In the genomic region with DNA sequence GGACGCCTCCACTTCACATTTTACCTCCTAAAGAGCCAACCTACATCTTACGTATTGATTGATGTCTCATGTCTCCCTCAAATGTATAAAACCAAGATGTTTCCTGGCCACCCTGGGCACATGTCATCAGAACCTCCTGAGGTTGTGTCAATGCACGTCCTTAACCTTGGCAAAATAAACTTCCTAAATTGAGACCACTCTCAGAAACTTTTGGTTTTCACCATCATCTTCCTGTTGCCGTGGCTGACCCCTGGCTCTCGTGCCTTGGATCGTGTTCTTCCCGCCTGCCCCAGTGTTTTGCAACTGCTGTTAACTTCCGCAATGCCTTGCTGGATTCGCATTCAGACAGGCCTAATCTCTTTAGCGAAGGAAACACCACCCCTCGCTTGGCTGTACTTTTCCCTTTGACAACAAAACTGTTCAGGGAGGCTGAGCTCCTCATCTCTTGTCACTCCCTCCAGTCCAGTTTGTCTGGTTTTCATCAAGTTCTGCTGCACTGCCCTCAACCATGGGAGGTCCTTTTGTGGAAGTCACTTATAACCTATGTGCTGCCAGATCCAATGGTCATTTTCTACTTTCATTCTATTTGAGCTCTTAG, we compare ENCODE assay signal across 7 cellular contexts. TPM values are rescaled to one million over a fixed set of nuclear protein-coding genes. Genes with fewer than 3 reads are reported as not detected.
DNase-seq lines count a peak whose midpoint lies in the region; ATAC-seq and TF ChIP-seq lines count a peak whose summit lies in the region.

No MANE protein-coding gene starts in this region.

- TF ChIP-seq EP300 in stomach (IDR thresholded peaks at IDR 0.05): no peak

- H3K4me3 Mint-ChIP-seq in activated naive CD8-positive, alpha-beta T cell: peak overlapping the region; percentile 77
- peak overlapping the region; percentile 82 to 92 (median 85) for H3K4me3 Mint-ChIP-seq in immature natural killer cell

- no peaks in the 10 kb centered on the region for H3K36me3 Mint-ChIP-seq in activated naive CD8-positive, alpha-beta T cell
- H3K36me3 Mint-ChIP-seq in immature natural killer cell: no peaks in the 10 kb centered on the region

- DNase-seq in LNCaP clone FGC (ENCODE audit: low read depth) (peak; percentile 67), immature natural killer cell (no peak), stomach (peak; percentile 43)
- DNase-seq in activated CD4-positive, alpha-beta T cell treated with anti-CD3 and anti-CD28 coated beads for 1 hour: no peak

- TF ChIP-seq CTCF in LNCaP clone FGC (IDR thresholded peaks at IDR 0.05; ENCODE audit: control insufficient read depth, extremely low read depth, insufficient read depth) (no peak), stomach (IDR thresholded peaks at IDR 0.05) (no peak)

- H3K4me1 Mint-ChIP-seq in activated naive CD8-positive, alpha-beta T cell (ENCODE audit: low read depth): peaks cover 33% of the 10 kb centered on the region
- peaks cover 40 to 49% of the 10 kb centered on the region in 2 donors for H3K4me1 Mint-ChIP-seq in immature natural killer cell

- WGBS in stomach, 5 donors: 51 to 63% (median 52%) methylated on average over 11 of the region's 11 CpGs

- no peaks in the 10 kb centered on the region for H3K9me3 Mint-ChIP-seq in activated naive CD8-positive, alpha-beta T cell (ENCODE audit: low read depth)
- H3K9me3 Mint-ChIP-seq in immature natural killer cell: no peaks in the 10 kb centered on the region

- H3K27me3 Mint-ChIP-seq in activated naive CD8-positive, alpha-beta T cell: no peaks in the 10 kb centered on the region
- H3K27me3 Mint-ChIP-seq in immature natural killer cell (ENCODE audit: low read depth in 3 of 3): peaks cover 6 to 12% (median 8%) of the 10 kb centered on the region in 3 donors

- intact Hi-C loops in stomach (cut with DNase I; ENCODE audit: low total_unique reads): no loop called here

- TF ChIP-seq POLR2A in stomach (IDR thresholded peaks at IDR 0.05): no peak

- no peaks in the 10 kb centered on the region for H3K27me3 ChIP-seq in stomach

- ATAC-seq in GM18867 (IDR thresholded peaks at IDR 0.05; ENCODE audit: unreplicated experiment): no peak
- ATAC-seq in HG03045 (IDR thresholded peaks at IDR 0.05; ENCODE audit: unreplicated experiment): no peak

- H3K27ac Mint-ChIP-seq in activated naive CD8-positive, alpha-beta T cell: peak overlapping the region; percentile 89
- H3K27ac Mint-ChIP-seq in immature natural killer cell: peak overlapping the region; percentile 86 to 96 (median 92)

- no peak overlapping the region for H3K4me3 ChIP-seq in LNCaP clone FGC (ENCODE audit: low read depth, low read length)
- no peak overlapping the region for H3K4me3 ChIP-seq in stomach

- peaks cover 33 to 53% (median 44%) of the 10 kb centered on the region in 4 donors for H3K4me1 ChIP-seq in stomach

- H3K36me3 ChIP-seq in stomach: no peaks in the 10 kb centered on the region

- no peaks in the 10 kb centered on the region for H3K9me3 ChIP-seq in stomach

- peak overlapping the region; percentile 90 to 100 (median 97) for H3K27ac ChIP-seq in stomach

RNA-seq across cellular contexts. Expression of gene DAP, which starts 1.2 kb away (rescaled TPM):
- polyA plus RNA-seq in immature natural killer cell: 10 to 100 TPM; 43.1 to 87.1 (median 53.9) TPM
- total RNA-seq in stomach: 100 to 1,000 TPM in 2 of 5 donors, 10 to 100 TPM in 2, 1 to 10 TPM in 1; 9.3 to 184 (median 66.9) TPM
- polyA plus RNA-seq in stomach: 100 to 1,000 TPM in 2 of 3 donors, 10 to 100 TPM in 1; 52.6 to 161 (median 150) TPM

Comparison
In these comparisons a context has a peak if more than half of its experiments do, and no peak if none do; other contexts are left out.
1. DNase-seq: peak in LNCaP clone FGC (single experiment) and stomach (single experiment); none in immature natural killer cell (0 of 3) and activated CD4-positive, alpha-beta T cell treated with anti-CD3 and anti-CD28 coated beads for 1 hour (single experiment).